Comparison of ENCODE assay signal across 31 cellular contexts in the genomic region with DNA sequence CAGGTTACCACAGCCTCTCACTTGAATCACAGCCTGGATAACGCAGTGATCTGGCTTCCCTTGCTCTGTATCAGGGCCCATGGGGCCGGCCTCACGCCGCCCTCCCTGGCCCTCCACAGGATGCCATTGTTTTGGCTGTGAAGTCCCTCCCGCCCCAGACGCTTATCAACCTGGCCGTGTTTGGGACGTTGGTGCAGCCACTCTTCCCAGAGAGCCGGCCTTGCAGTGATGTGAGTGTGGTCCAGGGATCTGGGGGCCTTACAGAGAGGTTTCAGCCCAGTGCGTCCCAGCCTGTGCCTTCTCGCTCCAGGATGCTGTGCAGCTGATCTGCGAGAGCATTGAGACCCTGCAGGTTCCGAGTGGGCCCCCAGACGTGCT. TPM values are rescaled to one million over a fixed set of nuclear protein-coding genes. Genes with fewer than 3 reads are reported as not detected.
"Had no signal": no experiment of that assay in that cellular context is flagged by ENCODE, and none has a peak within 500 bp of the region (broad histone marks: within the 10 kb centered on the region; RNA-seq: fewer than 3 reads in every experiment).

No MANE protein-coding gene starts in this region.

- H3K9me3 ChIP-seq: heart right ventricle, neutrophil, suprapubic skin, thyroid gland, upper lobe of left lung, uterus had no signal

- FAIRE-seq: frontal cortex, kidney, small intestine had no signal

- H3K27ac ChIP-seq: coronary artery, heart right ventricle, neutrophil, suprapubic skin, thyroid gland, upper lobe of left lung, uterus had no signal

- ATAC-seq: esophagus mucosa; heart right ventricle; left colon; left ventricle myocardium superior; naive thymus-derived CD4-positive, alpha-beta T cell; stimulated activated effector memory CD8-positive, alpha-beta T cell treated with anti-CD3 and anti-CD28 coated beads, Interleukin-12 subunit alpha, Interleukin-12 subunit beta, amount 100 ng/mL, for 72 hours; stimulated activated naive CD8-positive, alpha-beta T cell treated with anti-CD3 and anti-CD28 coated beads, Interleukin-15, Interleukin-2, amounts not matched to agents 100 U/mL and 50 U/mL, for 24 hours had no signal

- H3K36me3 ChIP-seq: heart right ventricle, neutrophil, suprapubic skin, thyroid gland, upper lobe of left lung, uterus had no signal

- H3K4me1 ChIP-seq: uterus had no signal

- H3K4me3 ChIP-seq: coronary artery, heart right ventricle, suprapubic skin, thyroid gland, upper lobe of left lung, uterus had no signal

- DNase-seq: effector CD4-positive, alpha-beta T cell; heart right ventricle; immature natural killer cell; kidney; left colon; left ventricle myocardium superior; naive thymus-derived CD4-positive, alpha-beta T cell; posterior cingulate gyrus; small intestine; stimulated activated CD4-positive, alpha-beta T cell treated with anti-CD3 and anti-CD28 coated beads, Interleukin-12 subunit alpha, Interleukin-12 subunit beta, amount 100 ng/mL, for 4 hours; stimulated activated CD4-positive, alpha-beta T cell treated with anti-CD3 and anti-CD28 coated beads, Interleukin-4, amount 100 ng/mL, for 1 hour; stimulated activated CD8-positive, alpha-beta memory T cell treated with anti-CD3 and anti-CD28 coated beads, Interleukin-4, amount 100 ng/mL, for 48 hours; stimulated activated naive CD8-positive, alpha-beta T cell treated with anti-CD3 and anti-CD28 coated beads, Interleukin-15, Interleukin-2, amounts not matched to agents 100 U/mL and 50 U/mL, for 24 hours; thyroid gland; upper lobe of left lung; uterus had no signal

RNA-seq across cellular contexts. Expression of a gene that starts 6.6 kb away (rescaled TPM):
- total RNA-seq: dermis microvascular lymphatic vessel endothelial cell; esophagus mucosa; fibroblast of lung; left ventricle myocardium superior; mesenteric fat pad; naive thymus-derived CD4-positive, alpha-beta T cell; pulmonary artery endothelial cell had no signal
- polyA plus RNA-seq: fibroblast of lung; immature natural killer cell; naive thymus-derived CD4-positive, alpha-beta T cell had no signal

RNA-seq across cellular contexts. Expression of a gene that starts 25.3 kb away (rescaled TPM):
- total RNA-seq: dermis microvascular lymphatic vessel endothelial cell; left ventricle myocardium superior; lung microvascular endothelial cell; mesenteric fat pad; mononuclear cell; naive thymus-derived CD4-positive, alpha-beta T cell; pulmonary artery endothelial cell; suprapubic skin; thyroid gland; uterus had no signal
- polyA plus RNA-seq: immature natural killer cell; naive thymus-derived CD4-positive, alpha-beta T cell had no signal

RNA-seq across cellular contexts. Expression of a gene that starts 39.8 kb away (rescaled TPM):
- total RNA-seq: chondrocyte; dermis microvascular lymphatic vessel endothelial cell; esophagus mucosa; fibroblast of lung; glomerular endothelial cell; kidney; left ventricle myocardium superior; lung microvascular endothelial cell; mesenteric fat pad; mononuclear cell; naive thymus-derived CD4-positive, alpha-beta T cell; osteocyte; pulmonary artery endothelial cell; suprapubic skin; thyroid gland; upper lobe of left lung; uterus had no signal
- polyA plus RNA-seq: fibroblast of lung; heart right ventricle; immature natural killer cell; naive thymus-derived CD4-positive, alpha-beta T cell had no signal
